In genomic region chr5:132102944-132103343, GRCh38 we compare ENCODE assay signal across 1 cellular context.
TF ChIP-seq lines count a peak whose summit lies in the region.

No MANE protein-coding gene starts in this region.

TF ChIP-seq in A549, 52 proteins besides CTCF, POLR2A, EP300 and RAD21 (continued from another document):
- TF ChIP-seq HMGXB4 (CRISPR knock-in tag; IDR thresholded peaks at IDR 0.05; ENCODE audit: borderline replicate concordance) (no peak), HOXA7 (CRISPR knock-in tag; IDR thresholded peaks at IDR 0.05) (no peak), NR3C1 (IDR thresholded peaks at IDR 0.05) (no peak), TFCP2L1 (CRISPR knock-in tag; IDR thresholded peaks at IDR 0.05) (no peak), GATA3 (IDR thresholded peaks at IDR 0.05; ENCODE audit: borderline replicate concordance) (no peak), PBX3 (IDR thresholded peaks at IDR 0.05) (no peak), BCL3 (IDR thresholded peaks at IDR 0.05) (no peak), ZSCAN20 (CRISPR knock-in tag; IDR thresholded peaks at IDR 0.05) (no peak), RFX5 (IDR thresholded peaks at IDR 0.05) (no peak)
